ENCODE assay signal across 7 cellular contexts in genomic region chr11:44726278-44727113, GRCh38.
DNase-seq lines count a peak whose midpoint lies in the region; ATAC-seq and TF ChIP-seq lines count a peak whose summit lies in the region.

TSS of gene TSPAN18 (plus strand) at chr11:44726962. CDS start at chr11:44906417, 179,455 bp downstream.

- ATAC-seq in GM18520 (IDR thresholded peaks at IDR 0.05; ENCODE audit: unreplicated experiment) (peak; percentile 83), HG02759 (IDR thresholded peaks at IDR 0.05; ENCODE audit: unreplicated experiment) (peak; percentile 86)

- peak within 1 kb of the TSS; percentile 40 for H3K4me3 ChIP-seq in astrocyte of the cerebellum (ENCODE audit: low read depth, low read length)

- no peak for TF ChIP-seq CTCF in astrocyte of the cerebellum (IDR thresholded peaks at IDR 0.05; ENCODE audit: low read depth, low read length, missing control alignments)

- in situ Hi-C loops in astrocyte of the cerebellum (cut with HindIII; ENCODE audit: low sequenced_read_pairs): loop anchor here (5.0 kb wide), 1 partner anchor 166 kb away; no protein-coding TSS in a partner anchor

- DNase-seq in SKM-1 (lab: John Stamatoyannopoulos, UW; ENCODE audit: unreplicated experiment) (peak; percentile 71), astrocyte of the cerebellum (ENCODE audit: low read depth) (no peak), iPS-NIHi11 (ENCODE audit: low spot score) (peak; percentile 86), NCI-H1694 (lab: John Stamatoyannopoulos, UW) (no peak)
- peak; percentile 44 for DNase-seq in stimulated activated CD4-positive, alpha-beta T cell treated with anti-CD3 and anti-CD28 coated beads, Interleukin-15, amount 100 ng/mL, for 24 hours

Comparison
In these comparisons a context has a peak if more than half of its experiments do, and no peak if none do; other contexts are left out.
1. DNase-seq: peak in SKM-1 (single experiment), iPS-NIHi11 (single experiment) and stimulated activated CD4-positive, alpha-beta T cell treated with anti-CD3 and anti-CD28 coated beads, Interleukin-15, amount 100 ng/mL, for 24 hours (single experiment); none in astrocyte of the cerebellum (single experiment) and NCI-H1694 (single experiment).